In genomic region chr1:214640431-214641213, GRCh38 we compare ENCODE assay signal across 14 cellular contexts. TPM values are rescaled to one million over a fixed set of nuclear protein-coding genes. Genes with fewer than 3 reads are reported as not detected.
A peak's percentile ranks its signal among the peaks of the same experiment; 100 is the strongest.
DNase-seq lines count a peak whose midpoint lies in the region; ATAC-seq and TF ChIP-seq lines count a peak whose summit lies in the region.
"Had no signal": no experiment of that assay in that cellular context is flagged by ENCODE, and none has a peak within 500 bp of the region (broad histone marks: within the 10 kb centered on the region; RNA-seq: fewer than 3 reads in every experiment).

No MANE protein-coding gene starts in this region.

- no peak overlapping the region for H2AFZ ChIP-seq in GM23248

- H3K4me3 Mint-ChIP-seq in T-helper 2 cell treated with Interferon-gamma antibody and Interleukin-4, amounts not matched to agents 5 μg/mL and 100 μg/mL, for 36 hours: no peak overlapping the region

- peaks cover 9 to 12% of the 10 kb centered on the region in 2 donors for H3K9me3 Mint-ChIP-seq in activated naive CD4-positive, alpha-beta T cell treated with anti-CD3 and anti-CD28 coated beads, Interleukin-2, amount 50 U/mL, for 72 hours
- no peaks in the 10 kb centered on the region for H3K9me3 Mint-ChIP-seq in T-helper 2 cell treated with Interferon-gamma antibody and Interleukin-4, amounts not matched to agents 5 μg/mL and 100 μg/mL, for 36 hours

- intact Hi-C loops in testis (cut with DNase I; ENCODE audit: low total_unique reads): no loop called here

- no peak overlapping the region for H3K4me2 ChIP-seq in GM23248 (ENCODE audit: unreplicated experiment)
- H3K4me2 ChIP-seq: A549, KMS-11 had no signal

- in situ Hi-C loops in GM23248 (cut with MboI): no loop called here

- H3K9ac ChIP-seq in GM23248: no peak overlapping the region
- H3K9ac ChIP-seq: KMS-11 had no signal

- H3K4me3 ChIP-seq in GM23248 (no peak overlapping the region), thymus (ENCODE audit: low read length) (no peak overlapping the region), testis (no peak overlapping the region)
- H3K4me3 ChIP-seq: A549, SJSA1 had no signal

- H3K27me3 ChIP-seq in GM23248 (replicated peaks; ENCODE audit: insufficient read depth) (no peaks in the 10 kb centered on the region), thymus (ENCODE audit: control insufficient read depth, insufficient read depth) (no peaks in the 10 kb centered on the region), testis (no peaks in the 10 kb centered on the region)
- H3K27me3 ChIP-seq: SJSA1 had no signal

- no peak overlapping the region for H3K27ac ChIP-seq in GM23248
- H3K27ac ChIP-seq in thymus (ENCODE audit: low read depth): peak overlapping the region; percentile 69
- H3K27ac ChIP-seq in testis: no peak overlapping the region
- H3K27ac ChIP-seq: A549, KMS-11, SJSA1 had no signal

- 95 to 99% methylated on average over 6 of the region's 6 CpGs for whole genome bisulfite sequencing in GM23248 (ENCODE audit: low coverage in 1 of 2, low lambda C conversion rate in 2 of 2, missing lambda C conversion rate in 2 of 2), 2 experiments
- 92% methylated on average over 6 of the region's 6 CpGs for WGBS in thymus
- WGBS in testis, 2 donors: 88 to 89% methylated on average over 6 of the region's 6 CpGs

- H3K4me1 Mint-ChIP-seq in T-helper 2 cell treated with Interferon-gamma antibody and Interleukin-4, amounts not matched to agents 5 μg/mL and 100 μg/mL, for 36 hours (ENCODE audit: low read depth): peaks cover 22% of the 10 kb centered on the region

- H3K79me2 ChIP-seq in GM23248 (ENCODE audit: insufficient read depth): no peaks in the 10 kb centered on the region

- no peaks in the 10 kb centered on the region for H3K27me3 Mint-ChIP-seq in T-helper 2 cell treated with Interferon-gamma antibody and Interleukin-4, amounts not matched to agents 5 μg/mL and 100 μg/mL, for 36 hours (ENCODE audit: low read depth)

- no peak for TF ChIP-seq CTCF in testis (IDR thresholded peaks at IDR 0.05)

- no peaks in the 10 kb centered on the region for H3K9me2 ChIP-seq in GM23248 (ENCODE audit: insufficient read depth)

- H4K20me1 ChIP-seq in GM23248 (ENCODE audit: insufficient read depth): no peaks in the 10 kb centered on the region

- no peaks in the 10 kb centered on the region; the same call in 1 of the 2 replicates for H3F3A ChIP-seq in GM23248 (ENCODE audit: insufficient read depth)

- H3K36me3 Mint-ChIP-seq in activated naive CD4-positive, alpha-beta T cell treated with anti-CD3 and anti-CD28 coated beads, Interleukin-2, amount 50 U/mL, for 72 hours: peaks cover 27% of the 10 kb centered on the region in 2 donors
- peaks cover 47% of the 10 kb centered on the region for H3K36me3 Mint-ChIP-seq in T-helper 2 cell treated with Interferon-gamma antibody and Interleukin-4, amounts not matched to agents 5 μg/mL and 100 μg/mL, for 36 hours (ENCODE audit: low read depth)

- H3K27ac Mint-ChIP-seq in activated naive CD4-positive, alpha-beta T cell treated with anti-CD3 and anti-CD28 coated beads, Interleukin-2, amount 50 U/mL, for 72 hours: no peak overlapping the region
- H3K27ac Mint-ChIP-seq in T-helper 2 cell treated with Interferon-gamma antibody and Interleukin-4, amounts not matched to agents 5 μg/mL and 100 μg/mL, for 36 hours: no peak overlapping the region

- no peaks in the 10 kb centered on the region for H3K36me3 ChIP-seq in GM23248 (ENCODE audit: low read depth)
- peaks cover 24% of the 10 kb centered on the region for H3K36me3 ChIP-seq in thymus (ENCODE audit: control insufficient read depth, insufficient read depth)
- no peaks in the 10 kb centered on the region for H3K36me3 ChIP-seq in testis (ENCODE audit: low read depth, missing control alignments)

- H3K4me1 ChIP-seq in GM23248 (ENCODE audit: insufficient read depth): peaks cover 13% of the 10 kb centered on the region
- H3K4me1 ChIP-seq in thymus (ENCODE audit: control insufficient read depth, insufficient read depth, low read length): no peaks in the 10 kb centered on the region
- H3K4me1 ChIP-seq in testis: no peaks in the 10 kb centered on the region
- H3K4me1 ChIP-seq: A549 had no signal

- ATAC-seq in activated naive CD4-positive, alpha-beta T cell treated with anti-CD3 and anti-CD28 coated beads, Interleukin-2, amount 50 U/mL, for 72 hours: peak; percentile 33 to 77
- ATAC-seq: A549 had no signal

- no peaks in the 10 kb centered on the region for H3K9me3 ChIP-seq in GM23248 (ENCODE audit: low read depth)
- no peaks in the 10 kb centered on the region for H3K9me3 ChIP-seq in thymus (ENCODE audit: control insufficient read depth)
- H3K9me3 ChIP-seq in testis: no peaks in the 10 kb centered on the region
- H3K9me3 ChIP-seq: A549, SJSA1 had no signal

- DNase-seq in activated naive CD4-positive, alpha-beta T cell treated with anti-CD3 and anti-CD28 coated beads, Interleukin-2, amount 50 U/mL, for 72 hours (ENCODE audit: low spot score in 2 of 2): no peak
- no peak for DNase-seq in activated naive CD4-positive, alpha-beta T cell (lab: John Stamatoyannopoulos, UW)
- DNase-seq in GM23248: peak; percentile 12
- peak; percentile 20 for DNase-seq in central memory CD4-positive, alpha-beta T cell
- DNase-seq in testis: no peak
- DNase-seq in NCI-H1105 treated with DMSO at 0.1 percent for 48 hours (lab: John Stamatoyannopoulos, UW): no peak
- no peak for DNase-seq in T-helper 2 cell treated with Interferon-gamma antibody and Interleukin-4, amounts not matched to agents 5 μg/mL and 100 μg/mL, for 36 hours (ENCODE audit: low spot score)
- DNase-seq: NCI-H1436 treated with DMSO at 0.1 percent for 48 hours, NCI-H2081, NCI-H510A treated with DMSO at 0.1 percent for 48 hours had no signal

- no peak for TF ChIP-seq POLR2A in testis (IDR thresholded peaks at IDR 0.05)

RNA-seq across cellular contexts. Expression of gene CENPF, which starts 37.6 kb away (rescaled TPM):
- total RNA-seq in activated naive CD4-positive, alpha-beta T cell treated with anti-CD3 and anti-CD28 coated beads, Interleukin-2, amount 50 U/mL, for 72 hours: 10 to 100 TPM; 74.2 to 87.0 TPM
- total RNA-seq in GM23248 (2014; rRNA removed; shearing (Covaris generic)): 15.2 and 25.9 TPM in 2 replicates
- polyA plus RNA-seq in GM23248 (2016; fragmentation: Nextera tagmentation; extraction: Ambion mirVana) (24.2 and 29.1 TPM in 2 replicates), thymus (8.0 TPM), testis (ENCODE audit: insufficient read depth, low read depth, low replicate concordance) (7.7 TPM)
- 10 to 100 TPM; 28.1 to 30.7 TPM for total RNA-seq in testis

Comparison
In these comparisons a context has a peak if more than half of its experiments do, and no peak if none do; other contexts are left out.
1. DNase-seq: peak in GM23248 (single experiment) and central memory CD4-positive, alpha-beta T cell (single experiment); none in activated naive CD4-positive, alpha-beta T cell treated with anti-CD3 and anti-CD28 coated beads, Interleukin-2, amount 50 U/mL, for 72 hours (0 of 2), activated naive CD4-positive, alpha-beta T cell (0 of 4), testis (single experiment), NCI-H1105 treated with DMSO at 0.1 percent for 48 hours (single experiment) and T-helper 2 cell treated with Interferon-gamma antibody and Interleukin-4, amounts not matched to agents 5 μg/mL and 100 μg/mL, for 36 hours (single experiment).